Comparison of ENCODE assay signal across 27 cellular contexts in genomic region chr10:54906940-54907339, GRCh38.
"Had no signal": no experiment of that assay in that cellular context is flagged by ENCODE, and none has a peak within 500 bp of the region (broad histone marks: within the 10 kb centered on the region; RNA-seq: fewer than 3 reads in every experiment).

No MANE protein-coding gene starts in this region.

- H3K27ac ChIP-seq: coronary artery, dorsolateral prefrontal cortex, epithelial cell of prostate, esophagus squamous epithelium, gastrocnemius medialis, heart right ventricle, left lung, lower lobe of right lung had no signal

- H3K9me3 ChIP-seq: esophagus squamous epithelium, gastrocnemius medialis, heart right ventricle, lower lobe of right lung, mucosa of descending colon had no signal

- H3K4me1 ChIP-seq: esophagus squamous epithelium, gastrocnemius medialis, heart right ventricle, left lung, lower lobe of right lung had no signal

- H3K27ac Mint-ChIP-seq: mesothelial cell of epicardium, naive B cell had no signal

- H3K27me3 ChIP-seq: esophagus squamous epithelium, gastrocnemius medialis, heart right ventricle, left lung had no signal

- ATAC-seq: esophagus mucosa, gastrocnemius medialis, heart right ventricle, left cardiac atrium, left lung, left ventricle myocardium superior, lower lobe of right lung, mucosa of descending colon had no signal

- H3K4me3 Mint-ChIP-seq: mesothelial cell of epicardium, naive B cell had no signal

- FAIRE-seq: colon, islet of Langerhans, keratinocyte had no signal

- H3K4me1 Mint-ChIP-seq: naive B cell had no signal

- DNase-seq: dermis blood vessel endothelial cell; dorsolateral prefrontal cortex; effector CD4-positive, alpha-beta T cell; effector memory CD4-positive, alpha-beta T cell; erythroblast; esophagus squamous epithelium; foreskin fibroblast; foreskin melanocyte; gastrocnemius medialis; glutamatergic neuron; head of caudate nucleus; heart right ventricle; hippocampal formation; left cardiac atrium; left lung; left ventricle myocardium superior; lower lobe of right lung; mesenchymal stem cell; mucosa of descending colon; naive B cell had no signal

- H3K36me3 ChIP-seq: esophagus squamous epithelium, gastrocnemius medialis, heart right ventricle, left lung, lower lobe of right lung had no signal

- H3K27me3 Mint-ChIP-seq: naive B cell had no signal

- H3K36me3 Mint-ChIP-seq: mesothelial cell of epicardium, naive B cell had no signal

- H3K4me3 ChIP-seq: coronary artery, dorsolateral prefrontal cortex, esophagus squamous epithelium, gastrocnemius medialis, heart right ventricle, left lung, lower lobe of right lung, mucosa of descending colon had no signal
